ENCODE assay signal across 6 cellular contexts in the genomic region with DNA sequence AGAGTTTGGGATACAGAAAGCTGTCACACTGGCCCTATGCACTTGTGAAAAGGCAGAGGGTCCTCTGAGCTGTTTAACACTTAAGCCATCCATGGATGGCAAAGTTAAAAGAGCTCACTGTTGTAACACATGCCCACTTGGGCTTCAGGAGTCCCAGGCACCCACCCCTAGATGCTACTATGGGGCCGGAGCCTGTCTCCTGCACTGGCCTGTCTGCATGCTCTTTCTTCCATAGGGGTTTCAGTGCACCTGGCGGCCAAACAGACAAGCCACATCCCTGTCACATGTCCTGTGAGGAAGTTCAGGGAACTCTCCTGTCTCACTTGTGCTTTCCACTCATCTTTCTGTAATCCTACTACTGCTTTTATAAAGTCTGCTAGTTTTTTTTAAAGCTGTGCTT.
"Had no signal": no experiment of that assay in that cellular context is flagged by ENCODE, and none has a peak within 500 bp of the region (broad histone marks: within the 10 kb centered on the region; RNA-seq: fewer than 3 reads in every experiment).

No MANE protein-coding gene starts in this region.

- H3K4me3 ChIP-seq: K562 had no signal

- H3K27ac ChIP-seq: HL-60 had no signal

- ATAC-seq: HepG2, K562 had no signal

- DNase-seq: IMR-90, KBM-7, KG1 had no signal
